ENCODE assay signal across 2 cellular contexts in genomic region chr20:38346741-38347140, GRCh38.
TF ChIP-seq lines count a peak whose summit lies in the region.

No MANE protein-coding gene starts in this region.

TF ChIP-seq in liver, 16 proteins besides CTCF, POLR2A, EP300 and RAD21:
- TF ChIP-seq YY1 (IDR thresholded peaks at IDR 0.05) (no peak), FOXA2 (IDR thresholded peaks at IDR 0.05) (no peak), SP1 (IDR thresholded peaks at IDR 0.05) (no peak), MAX (IDR thresholded peaks at IDR 0.05) (no peak), ATF3 (IDR thresholded peaks at IDR 0.05) (no peak), GABPA (IDR thresholded peaks at IDR 0.05 in 1 of 2, conservative IDR thresholded peaks at IDR 0.05 in 1 of 2) (no peak), TAF1 (conservative IDR thresholded peaks at IDR 0.05) (no peak), HNF4A (conservative IDR thresholded peaks at IDR 0.05) (no peak), FOXA1 (IDR thresholded peaks at IDR 0.05) (no peak), REST (IDR thresholded peaks at IDR 0.05) (no peak), JUND (IDR thresholded peaks at IDR 0.05) (no peak), NR2F2 (IDR thresholded peaks at IDR 0.05) (no peak), RXRA (IDR thresholded peaks at IDR 0.05) (no peak), ZBTB33 (IDR thresholded peaks at IDR 0.05) (no peak), HNF4G (IDR thresholded peaks at IDR 0.05) (no peak), EGR1 (IDR thresholded peaks at IDR 0.05; ENCODE audit: low read depth in 2 of 2) (no peak)
TF ChIP-seq in liver: peak in this region for 0.

TF ChIP-seq in HepG2, 621 proteins besides CTCF, POLR2A, EP300 and RAD21:
- TF ChIP-seq SIX4 (CRISPR knock-in tag; IDR thresholded peaks at IDR 0.05) (no peak), MXD3 (CRISPR knock-in tag; IDR thresholded peaks at IDR 0.05) (no peak), PAWR (CRISPR knock-in tag; IDR thresholded peaks at IDR 0.05; ENCODE audit: borderline replicate concordance) (no peak), ZNF142 (CRISPR knock-in tag; IDR thresholded peaks at IDR 0.05) (no peak), CHCHD3 (CRISPR knock-in tag; IDR thresholded peaks at IDR 0.05) (no peak), ZBTB38 (CRISPR knock-in tag; IDR thresholded peaks at IDR 0.05) (no peak), ZHX2 (IDR thresholded peaks at IDR 0.05; ENCODE audit: low read depth) (no peak), ZHX2 (CRISPR knock-in tag; IDR thresholded peaks at IDR 0.05; ENCODE audit: borderline replicate concordance) (no peak), KMT2B (CRISPR knock-in tag; IDR thresholded peaks at IDR 0.05) (no peak), ZNF792 (CRISPR knock-in tag; IDR thresholded peaks at IDR 0.05) (no peak), HMGXB4 (CRISPR knock-in tag; IDR thresholded peaks at IDR 0.05; ENCODE audit: borderline replicate concordance in 1 of 2, low read depth in 1 of 2) (no peak), HOXA3 (CRISPR knock-in tag; IDR thresholded peaks at IDR 0.05) (no peak), MEF2D (CRISPR knock-in tag; IDR thresholded peaks at IDR 0.05) (no peak), ZBTB7B (CRISPR knock-in tag; IDR thresholded peaks at IDR 0.05) (no peak), ARNT (IDR thresholded peaks at IDR 0.05) (no peak), ZNF430 (CRISPR knock-in tag; IDR thresholded peaks at IDR 0.05) (no peak), ZKSCAN1 (IDR thresholded peaks at IDR 0.05; ENCODE audit: low read length) (no peak), GTF2F1 (IDR thresholded peaks at IDR 0.05; ENCODE audit: low read length) (no peak), TFE3 (CRISPR knock-in tag; IDR thresholded peaks at IDR 0.05) (no peak)
TF ChIP-seq in HepG2: peak in this region for 0.
